21 cellular contexts compared by ENCODE assay signal in genomic region chr7:42545049-42545724, GRCh38.
DNase-seq lines count a peak whose midpoint lies in the region; ATAC-seq, FAIRE-seq and TF ChIP-seq lines count a peak whose summit lies in the region.
"Had no signal": no experiment of that assay in that cellular context is flagged by ENCODE, and none has a peak within 500 bp of the region (broad histone marks: within the 10 kb centered on the region; RNA-seq: fewer than 3 reads in every experiment).

No MANE protein-coding gene starts in this region.

- CTCF ChIA-PET in A549 (lab: Yijun Ruan, JAX) = no interaction called here

- no peak overlapping the region for H3K4ac ChIP-seq in mesendoderm (ENCODE audit: low read depth, low read length)

- H3K4me3 ChIP-seq in A549 (no peak overlapping the region), astrocyte of the spinal cord (ENCODE audit: low read depth, low read length) (no peak overlapping the region), mesendoderm (ENCODE audit: low read length) (no peak overlapping the region)
- H3K4me3 ChIP-seq: BLaER1, GM23248 had no signal

- H2BK15ac ChIP-seq in mesendoderm (replicated peaks; ENCODE audit: low read depth) = no peak overlapping the region

- WGBS in A549 (ENCODE audit: missing lambda C conversion rate) = 0% methylated on average over 1 of the region's 1 CpG
- WGBS in mesendoderm (ENCODE audit: extremely low coverage, insufficient coverage, low lambda C conversion rate) = no CpG with 5 or more reads among the region's 1 CpG

- H3K4me2 ChIP-seq in A549 (no peak overlapping the region), mesendoderm (ENCODE audit: low read length) (no peak overlapping the region)
- H3K4me2 ChIP-seq: BLaER1 had no signal

- no peak overlapping the region for H2BK120ac ChIP-seq in mesendoderm (ENCODE audit: low read depth, low read length)

- POLR2A ChIA-PET in A549 (lab: Yijun Ruan, JAX) = no interaction called here

- H3K18ac ChIP-seq in mesendoderm (ENCODE audit: low read length) = no peak overlapping the region

- TF ChIP-seq EP300 in A549 (IDR thresholded peaks at IDR 0.05) = no peak

- ATAC-seq in A549 (no peak), GM18502 (IDR thresholded peaks at IDR 0.05; ENCODE audit: poor library complexity, unreplicated experiment) (no peak)
- ATAC-seq: CD8-positive, alpha-beta T cell; HCT116 had no signal

- no peaks in the 10 kb centered on the region for H3K79me1 ChIP-seq in mesendoderm (ENCODE audit: low read length)

- no peak overlapping the region for H4K5ac ChIP-seq in mesendoderm (ENCODE audit: low read length)

- no peak overlapping the region for H4K8ac ChIP-seq in mesendoderm (ENCODE audit: low read depth, low read length)

- H3K56ac ChIP-seq in mesendoderm (ENCODE audit: low read length) = no peak overlapping the region

- no peaks in the 10 kb centered on the region for H3K4me1 ChIP-seq in A549
- H3K4me1 ChIP-seq in mesendoderm (ENCODE audit: control insufficient read depth, low read depth, low read length) = no peaks in the 10 kb centered on the region
- H3K4me1 ChIP-seq: BLaER1, Caco-2 had no signal

- no peaks in the 10 kb centered on the region for H3K79me2 ChIP-seq in mesendoderm (ENCODE audit: control insufficient read depth, insufficient read depth, low read length)

- no peaks in the 10 kb centered on the region for H3K9me3 ChIP-seq in A549

- TF ChIP-seq POLR2A in A549 (IDR thresholded peaks at IDR 0.05; ENCODE audit: low read length) = no peak

- H3K27me3 ChIP-seq in mesendoderm (ENCODE audit: insufficient read depth, low read length, poor library complexity) = no peaks in the 10 kb centered on the region
- H3K27me3 ChIP-seq: BLaER1 had no signal

- no peak overlapping the region for H3K9ac ChIP-seq in mesendoderm (ENCODE audit: low read length)
- H3K9ac ChIP-seq: BLaER1, GM23248 had no signal

- TF ChIP-seq CTCF in A549 (IDR thresholded peaks at IDR 0.05) (no peak), astrocyte of the spinal cord (IDR thresholded peaks at IDR 0.05; ENCODE audit: low read depth, low read length) (no peak)

- H2BK5ac ChIP-seq in mesendoderm (ENCODE audit: low read length) = no peak overlapping the region

- in situ Hi-C loops in astrocyte of the spinal cord (cut with HindIII; ENCODE audit: low sequenced_read_pairs) = no loop called here
- in situ Hi-C loops in KBM-7 (cut with MboI; ENCODE audit: low pct_unique_long_range_greater_than_20kb, low sequenced_read_pairs) = no loop called here

- no peak for DNase-seq in A549 (ENCODE audit: low read depth in 1 of 2, low spot score in 1 of 2)
- DNase-seq in astrocyte of the spinal cord (ENCODE audit: low read depth, low spot score) = peak; percentile 3
- peak; percentile 20 for DNase-seq in mesendoderm
- no peak for DNase-seq in GOT3 (lab: John Stamatoyannopoulos, UW)
- no peak for DNase-seq in KBM-7
- DNase-seq: 8988T; Caco-2; CD4-positive, CD25-positive, alpha-beta regulatory T cell; CD8-positive, alpha-beta T cell; DMS153; DND-41; GM23248; H9; HFFc6 had no signal

- no peak for TF ChIP-seq RAD21 in A549 (conservative IDR thresholded peaks at IDR 0.05 in 1 of 2, IDR thresholded peaks at IDR 0.05 in 1 of 2)

- FAIRE-seq in A549 (lab: Jason Lieb, UNC) = no peak
- FAIRE-seq: G401.6, GM12892, GM19239 had no signal

- no peak overlapping the region for H3K27ac ChIP-seq in A549
- no peak overlapping the region for H3K27ac ChIP-seq in mesendoderm (ENCODE audit: low read depth, low read length)
- H3K27ac ChIP-seq: BLaER1, C4-2B, GM23248 had no signal

- no peak overlapping the region for H3K23ac ChIP-seq in mesendoderm (ENCODE audit: low read length)

- no peak overlapping the region for H2AK5ac ChIP-seq in mesendoderm (ENCODE audit: low read length)

- H3K36me3 ChIP-seq in mesendoderm (ENCODE audit: control insufficient read depth, insufficient read depth, low read length) = no peaks in the 10 kb centered on the region
- H3K36me3 ChIP-seq: BLaER1 had no signal

TF ChIP-seq in A549, 52 proteins besides CTCF, POLR2A, EP300 and RAD21:
- TF ChIP-seq MAZ (IDR thresholded peaks at IDR 0.05; ENCODE audit: borderline replicate concordance, low read depth, low read length) (no peak), ZFP36 (IDR thresholded peaks at IDR 0.05; ENCODE audit: borderline replicate concordance, partially characterized antibody) (peak; percentile 30), CBX8 (IDR thresholded peaks at IDR 0.05) (no peak)

Comparison
In these comparisons a context has a peak if more than half of its experiments do, and no peak if none do; other contexts are left out.
1. DNase-seq: peak in astrocyte of the spinal cord (single experiment) and mesendoderm (single experiment); none in A549 (0 of 2), GOT3 (single experiment) and KBM-7 (single experiment).